In the genomic region with DNA sequence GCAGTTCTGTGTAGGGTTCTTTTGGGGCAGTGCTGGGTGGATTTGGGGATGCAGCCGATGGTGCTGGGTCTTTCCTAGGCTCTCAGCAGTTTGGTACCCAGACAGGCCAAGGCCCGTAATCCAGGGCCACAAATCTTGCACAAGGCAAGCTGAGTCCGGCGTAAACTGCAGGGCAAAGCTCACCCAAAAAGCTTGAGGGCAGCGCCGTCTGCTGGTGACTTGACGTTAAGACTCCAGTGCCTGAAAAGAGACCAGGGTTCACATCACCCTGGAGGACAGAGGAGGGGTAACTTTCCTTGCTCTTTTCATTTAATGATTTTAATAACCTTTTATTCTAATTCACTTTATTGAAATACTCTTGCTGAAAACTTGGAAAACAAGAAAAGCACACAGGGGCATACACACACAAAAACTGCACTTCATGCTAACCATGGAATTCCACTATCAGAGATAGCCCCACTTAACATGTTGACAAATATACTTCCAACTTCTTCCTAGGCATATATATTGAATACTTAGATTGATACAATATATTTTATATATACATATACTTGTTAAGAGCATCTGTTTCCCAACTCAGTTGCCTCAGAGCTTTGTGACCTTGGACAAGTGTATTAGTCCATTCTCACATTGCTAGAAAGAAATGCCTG, we compare ENCODE assay signal across 8 cellular contexts. TPM values are rescaled to one million over a fixed set of nuclear protein-coding genes. Genes with fewer than 3 reads are reported as not detected.
DNase-seq lines count a peak whose midpoint lies in the region; ATAC-seq, FAIRE-seq and TF ChIP-seq lines count a peak whose summit lies in the region.

No MANE protein-coding gene starts in this region.

- DNase-seq in RCC 7860 (ENCODE audit: low spot score) (peak; percentile 57), fibroblast of peridontal ligament (ENCODE audit: extremely low read depth) (peak; percentile 79)
- DNase-seq in activated T-cell treated with anti-CD3 and anti-CD28 coated beads, Interleukin-2, amount 50 U/mL, for 72 hours, result peak; percentile 68 to 77
- DNase-seq in stimulated activated naive CD8-positive, alpha-beta T cell treated with anti-CD3 and anti-CD28 coated beads, Interleukin-15, Interleukin-2, amounts not matched to agents 100 U/mL and 50 U/mL, for 24 hours, result peak; percentile 79

- no peak overlapping the region for H2AFZ ChIP-seq in neural cell (ENCODE audit: low read depth, low read length)

- H3K4me1 Mint-ChIP-seq in activated T-cell treated with anti-CD3 and anti-CD28 coated beads, Interleukin-2, amount 50 U/mL, for 72 hours (ENCODE audit: low read depth), result peaks cover 4% of the 10 kb centered on the region

- no peaks in the 10 kb centered on the region for H3K9me2 ChIP-seq in neural cell (ENCODE audit: insufficient read depth, low read length)

- H3K9me3 Mint-ChIP-seq in activated T-cell treated with anti-CD3 and anti-CD28 coated beads, Interleukin-2, amount 50 U/mL, for 72 hours, result no peaks in the 10 kb centered on the region

- H3K27ac ChIP-seq in neural cell (ENCODE audit: low read length), result no peak overlapping the region

- H3K36me3 Mint-ChIP-seq in activated T-cell treated with anti-CD3 and anti-CD28 coated beads, Interleukin-2, amount 50 U/mL, for 72 hours (ENCODE audit: insufficient read depth in 2 of 2), result no peaks in the 10 kb centered on the region

- FAIRE-seq in RCC 7860 (lab: Jason Lieb, UNC), result peak; percentile 37

- TF ChIP-seq CTCF in GM12873 (IDR thresholded peaks at IDR 0.05; ENCODE audit: insufficient read depth, low read depth, low read length, missing control alignments), result peak; percentile 100
- TF ChIP-seq CTCF in LNCAP (IDR thresholded peaks at IDR 0.05), result peak; percentile 91
- peak; percentile 97 for TF ChIP-seq CTCF in neural cell (IDR thresholded peaks at IDR 0.05; ENCODE audit: poor library complexity, severe bottlenecking)

- no peak overlapping the region for H3K27ac Mint-ChIP-seq in activated T-cell treated with anti-CD3 and anti-CD28 coated beads, Interleukin-2, amount 50 U/mL, for 72 hours

- H3K36me3 ChIP-seq in neural cell (ENCODE audit: insufficient read depth, low read length), result no peaks in the 10 kb centered on the region

- no peaks in the 10 kb centered on the region for H4K20me1 ChIP-seq in neural cell (ENCODE audit: insufficient read depth)

- H3K9me3 ChIP-seq in neural cell (ENCODE audit: low read length), result no peaks in the 10 kb centered on the region

- no peak for TF ChIP-seq EP300 in neural cell (conservative IDR thresholded peaks at IDR 0.05; ENCODE audit: poor library complexity, severe bottlenecking)

- H3K9ac ChIP-seq in neural cell (ENCODE audit: low read length), result no peak overlapping the region

- H3K79me2 ChIP-seq in neural cell (replicated peaks; ENCODE audit: insufficient read depth, low read length), result no peaks in the 10 kb centered on the region

- no peaks in the 10 kb centered on the region for H3F3A ChIP-seq in neural cell (ENCODE audit: insufficient read depth, low read length, poor library complexity, severe bottlenecking)

- H3K27me3 Mint-ChIP-seq in activated T-cell treated with anti-CD3 and anti-CD28 coated beads, Interleukin-2, amount 50 U/mL, for 72 hours (ENCODE audit: low read depth), result peaks cover 7% of the 10 kb centered on the region

- H3K27me3 ChIP-seq in neural cell (ENCODE audit: insufficient read depth, low read depth, low read length), result no peaks in the 10 kb centered on the region

- H3K4me3 Mint-ChIP-seq in activated T-cell treated with anti-CD3 and anti-CD28 coated beads, Interleukin-2, amount 50 U/mL, for 72 hours, result no peak overlapping the region

- TF ChIP-seq RAD21 in neural cell (conservative IDR thresholded peaks at IDR 0.05), result peak; percentile 100

- ATAC-seq in activated T-cell treated with anti-CD3 and anti-CD28 coated beads, Interleukin-2, amount 50 U/mL, for 72 hours (replicated peaks in 1 of 2), result peak; percentile 70 to 82
- ATAC-seq in stimulated activated naive CD8-positive, alpha-beta T cell treated with anti-CD3 and anti-CD28 coated beads, Interleukin-15, Interleukin-2, amounts not matched to agents 100 U/mL and 50 U/mL, for 24 hours, result peak; percentile 55
- no peak for ATAC-seq in GM21447 (IDR thresholded peaks at IDR 0.05; ENCODE audit: unreplicated experiment)

- no peak overlapping the region for H3K4me3 ChIP-seq in neural cell (ENCODE audit: low read length)

- no peak overlapping the region for H3K4me2 ChIP-seq in neural cell (ENCODE audit: low read length)

TF ChIP-seq in neural cell, 6 proteins besides CTCF, POLR2A, EP300 and RAD21:
- no peak for TF ChIP-seq MXI1 (conservative IDR thresholded peaks at IDR 0.05; ENCODE audit: poor library complexity, severe bottlenecking)
- TF ChIP-seq EZH2 (IDR thresholded peaks at IDR 0.05; ENCODE audit: borderline replicate concordance, insufficient read depth, low read length, poor library complexity, severe bottlenecking), result no peak
- peak; percentile 99 for TF ChIP-seq SMC3 (conservative IDR thresholded peaks at IDR 0.05; ENCODE audit: poor library complexity)
- TF ChIP-seq POLR2AphosphoS5 (IDR thresholded peaks at IDR 0.05), result no peak

RNA-seq across cellular contexts. Expression of gene CNGA3, which starts 38.9 kb away (rescaled TPM):
- total RNA-seq in activated T-cell treated with anti-CD3 and anti-CD28 coated beads, Interleukin-2, amount 50 U/mL, for 72 hours, result not detected
- polyA plus RNA-seq in neural cell, result 0.64 and 1.1 TPM in 2 replicates
- 0.49 and 0.81 TPM in 2 replicates for polyA minus RNA-seq in neural cell

RNA-seq across cellular contexts. Expression of gene INPP4A, which starts 59.5 kb away (rescaled TPM):
- 10 to 100 TPM; 51.6 to 55.1 TPM for total RNA-seq in activated T-cell treated with anti-CD3 and anti-CD28 coated beads, Interleukin-2, amount 50 U/mL, for 72 hours
- 51.4 and 52.9 TPM in 2 replicates for polyA plus RNA-seq in neural cell
- polyA minus RNA-seq in neural cell, result 107 TPM in 2 replicates
